8 cellular contexts compared by ENCODE assay signal in genomic region chr2:151409601-151410484, GRCh38. TPM values are rescaled to one million over a fixed set of nuclear protein-coding genes. Genes with fewer than 3 reads are reported as not detected.
DNase-seq lines count a peak whose midpoint lies in the region; ATAC-seq and TF ChIP-seq lines count a peak whose summit lies in the region.

A gene with protein sequence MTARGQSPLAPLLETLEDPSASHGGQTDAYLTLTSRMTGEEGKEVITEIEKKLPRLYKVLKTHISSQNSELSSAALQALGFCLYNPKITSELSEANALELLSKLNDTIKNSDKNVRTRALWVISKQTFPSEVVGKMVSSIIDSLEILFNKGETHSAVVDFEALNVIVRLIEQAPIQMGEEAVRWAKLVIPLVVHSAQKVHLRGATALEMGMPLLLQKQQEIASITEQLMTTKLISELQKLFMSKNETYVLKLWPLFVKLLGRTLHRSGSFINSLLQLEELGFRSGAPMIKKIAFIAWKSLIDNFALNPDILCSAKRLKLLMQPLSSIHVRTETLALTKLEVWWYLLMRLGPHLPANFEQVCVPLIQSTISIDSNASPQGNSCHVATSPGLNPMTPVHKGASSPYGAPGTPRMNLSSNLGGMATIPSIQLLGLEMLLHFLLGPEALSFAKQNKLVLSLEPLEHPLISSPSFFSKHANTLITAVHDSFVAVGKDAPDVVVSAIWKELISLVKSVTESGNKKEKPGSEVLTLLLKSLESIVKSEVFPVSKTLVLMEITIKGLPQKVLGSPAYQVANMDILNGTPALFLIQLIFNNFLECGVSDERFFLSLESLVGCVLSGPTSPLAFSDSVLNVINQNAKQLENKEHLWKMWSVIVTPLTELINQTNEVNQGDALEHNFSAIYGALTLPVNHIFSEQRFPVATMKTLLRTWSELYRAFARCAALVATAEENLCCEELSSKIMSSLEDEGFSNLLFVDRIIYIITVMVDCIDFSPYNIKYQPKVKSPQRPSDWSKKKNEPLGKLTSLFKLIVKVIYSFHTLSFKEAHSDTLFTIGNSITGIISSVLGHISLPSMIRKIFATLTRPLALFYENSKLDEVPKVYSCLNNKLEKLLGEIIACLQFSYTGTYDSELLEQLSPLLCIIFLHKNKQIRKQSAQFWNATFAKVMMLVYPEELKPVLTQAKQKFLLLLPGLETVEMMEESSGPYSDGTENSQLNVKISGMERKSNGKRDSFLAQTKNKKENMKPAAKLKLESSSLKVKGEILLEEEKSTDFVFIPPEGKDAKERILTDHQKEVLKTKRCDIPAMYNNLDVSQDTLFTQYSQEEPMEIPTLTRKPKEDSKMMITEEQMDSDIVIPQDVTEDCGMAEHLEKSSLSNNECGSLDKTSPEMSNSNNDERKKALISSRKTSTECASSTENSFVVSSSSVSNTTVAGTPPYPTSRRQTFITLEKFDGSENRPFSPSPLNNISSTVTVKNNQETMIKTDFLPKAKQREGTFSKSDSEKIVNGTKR (N-terminal part only) (plus strand): TSS chr2:151409902. CDS start chr2:151410424, 522 bp downstream.

- intact Hi-C loops in activated T-helper 1 cell treated with anti-CD3 and anti-CD28 coated beads, Interleukin-12 subunit alpha, Interleukin-12 subunit beta, Interleukin-2, Interleukin-4 antibody, amounts not matched to agents 30 ng/mL and 10 ng/mL and 1 ng/mL, durations not matched to agents 14 hours and 24 hours and 36 hours (cut with micrococcal nuclease), result loop anchor here (1.0 to 10.0 kb wide), 5 partner anchors 13 to 1823 kb away; partner anchors contain the start of genes ARL5A, MMADHC, NMI and RBM43

- H3K79me2 ChIP-seq in Karpas-422 (ENCODE audit: low read length), result peaks cover 50% of the 10 kb centered on the region
- peaks cover 37% of the 10 kb centered on the region for H3K79me2 ChIP-seq in fibroblast of lung (ENCODE audit: control insufficient read depth, insufficient read depth, low read length)

- POLR2A ChIA-PET in naive thymus-derived CD8-positive, alpha-beta T cell (lab: Charles Lee), result interaction anchor here (0.6 to 2.0 kb wide), 8 partner anchors 14 to 1824 kb away, joined by 3 to 12 read pairs (median 4); partner anchors contain the start of genes MMADHC, NMI and RBM43

- peak; percentile 93 for ATAC-seq in GM21825 (IDR thresholded peaks at IDR 0.05; ENCODE audit: unreplicated experiment)
- ATAC-seq in naive thymus-derived CD8-positive, alpha-beta T cell, result peak; percentile 89 to 90

- peak within 1 kb of the TSS; percentile 92 for H3K27ac Mint-ChIP-seq in activated T-helper 1 cell treated with anti-CD3 and anti-CD28 coated beads, Interleukin-12 subunit alpha, Interleukin-12 subunit beta, Interleukin-2, Interleukin-4 antibody, amounts not matched to agents 30 ng/mL and 10 ng/mL and 1 ng/mL, durations not matched to agents 14 hours and 24 hours and 36 hours
- H3K27ac Mint-ChIP-seq in naive thymus-derived CD8-positive, alpha-beta T cell, result peak within 1 kb of the TSS; percentile 90 to 98 (median 95)

- peaks cover 20% of the 10 kb centered on the region for H3K4me1 Mint-ChIP-seq in activated T-helper 1 cell treated with anti-CD3 and anti-CD28 coated beads, Interleukin-12 subunit alpha, Interleukin-12 subunit beta, Interleukin-2, Interleukin-4 antibody, amounts not matched to agents 30 ng/mL and 10 ng/mL and 1 ng/mL, durations not matched to agents 14 hours and 24 hours and 36 hours (ENCODE audit: low read depth)
- peaks cover 8 to 40% (median 30%) of the 10 kb centered on the region in 4 donors for H3K4me1 Mint-ChIP-seq in naive thymus-derived CD8-positive, alpha-beta T cell

- no peaks in the 10 kb centered on the region for H3K27me3 ChIP-seq in Karpas-422 (ENCODE audit: low read length)
- H3K27me3 ChIP-seq in fibroblast of lung (ENCODE audit: control insufficient read depth, insufficient read depth, low read length), result no peaks in the 10 kb centered on the region

- H3K27ac ChIP-seq in Karpas-422 (ENCODE audit: low read length) (peak within 1 kb of the TSS; percentile 52), fibroblast of lung (ENCODE audit: insufficient read depth, low read length) (peak within 1 kb of the TSS; percentile 74)

- H3K36me3 Mint-ChIP-seq in activated T-helper 1 cell treated with anti-CD3 and anti-CD28 coated beads, Interleukin-12 subunit alpha, Interleukin-12 subunit beta, Interleukin-2, Interleukin-4 antibody, amounts not matched to agents 30 ng/mL and 10 ng/mL and 1 ng/mL, durations not matched to agents 14 hours and 24 hours and 36 hours (ENCODE audit: low read depth), result peaks cover 15% of the 10 kb centered on the region
- H3K36me3 Mint-ChIP-seq in naive thymus-derived CD8-positive, alpha-beta T cell, result peaks cover 0 to 24% (median 0%) of the 10 kb centered on the region in 3 donors

- H3K4me1 ChIP-seq in Karpas-422 (ENCODE audit: low read length) (peaks cover 16% of the 10 kb centered on the region), fibroblast of lung (ENCODE audit: control insufficient read depth, extremely low read depth, insufficient read depth, low read length) (no peaks in the 10 kb centered on the region)

- H3K36me3 ChIP-seq in Karpas-422 (ENCODE audit: insufficient read depth, low read length), result peaks cover 26% of the 10 kb centered on the region; the same call in 1 of the 2 replicates
- H3K36me3 ChIP-seq in fibroblast of lung (ENCODE audit: control insufficient read depth, insufficient read depth, low read length), result peaks cover 5% of the 10 kb centered on the region

- H3K9ac ChIP-seq in Karpas-422 (ENCODE audit: low read length), result peak within 1 kb of the TSS; percentile 83
- peak within 1 kb of the TSS; percentile 79 for H3K9ac ChIP-seq in fibroblast of lung (ENCODE audit: insufficient read depth, low read length)

- H3K9me3 ChIP-seq in Karpas-422 (ENCODE audit: low read length) (no peaks in the 10 kb centered on the region), fibroblast of lung (ENCODE audit: control insufficient read depth, insufficient read depth, low read depth, low read length) (no peaks in the 10 kb centered on the region)

- peaks cover 3% of the 10 kb centered on the region for H3K27me3 Mint-ChIP-seq in activated T-helper 1 cell treated with anti-CD3 and anti-CD28 coated beads, Interleukin-12 subunit alpha, Interleukin-12 subunit beta, Interleukin-2, Interleukin-4 antibody, amounts not matched to agents 30 ng/mL and 10 ng/mL and 1 ng/mL, durations not matched to agents 14 hours and 24 hours and 36 hours (ENCODE audit: insufficient read depth)
- peaks cover 0 to 2% (median 0%) of the 10 kb centered on the region in 5 donors for H3K27me3 Mint-ChIP-seq in naive thymus-derived CD8-positive, alpha-beta T cell

- H4K20me1 ChIP-seq in Karpas-422 (ENCODE audit: insufficient read depth, low read depth, low read length) (no peaks in the 10 kb centered on the region; the same call in 1 of the 2 replicates), fibroblast of lung (ENCODE audit: control insufficient read depth, extremely low read depth, insufficient read depth, low read length) (no peaks in the 10 kb centered on the region)

- H3K4me3 Mint-ChIP-seq in activated T-helper 1 cell treated with anti-CD3 and anti-CD28 coated beads, Interleukin-12 subunit alpha, Interleukin-12 subunit beta, Interleukin-2, Interleukin-4 antibody, amounts not matched to agents 30 ng/mL and 10 ng/mL and 1 ng/mL, durations not matched to agents 14 hours and 24 hours and 36 hours, result peak within 1 kb of the TSS; percentile 95
- peak within 1 kb of the TSS; percentile 95 to 99 (median 97) for H3K4me3 Mint-ChIP-seq in naive thymus-derived CD8-positive, alpha-beta T cell

- H3K9me2 ChIP-seq in Karpas-422 (replicated peaks; ENCODE audit: insufficient read depth, low read length), result no peaks in the 10 kb centered on the region

- H3K4me2 ChIP-seq in Karpas-422 (ENCODE audit: low read depth, low read length, poor library complexity, severe bottlenecking), result peak within 1 kb of the TSS; percentile 88
- H3K4me2 ChIP-seq in fibroblast of lung (ENCODE audit: extremely low read depth, insufficient read depth, low read length), result peak within 1 kb of the TSS; percentile 83

- DNase-seq in EH (ENCODE audit: low read depth) (peak; percentile 92), Karpas-422 (peak; percentile 93), RPMI7951 (ENCODE audit: low read depth) (peak; percentile 96), fibroblast of lung (ENCODE audit: low read depth in 2 of 2) (peak; percentile 92 to 95)
- peak; percentile 68 for DNase-seq in activated T-helper 1 cell treated with anti-CD3 and anti-CD28 coated beads, Interleukin-12 subunit alpha, Interleukin-12 subunit beta, Interleukin-2, Interleukin-4 antibody, amounts not matched to agents 30 ng/mL and 10 ng/mL and 1 ng/mL, durations not matched to agents 14 hours and 24 hours and 36 hours (ENCODE audit: low spot score)
- peak; percentile 50 to 81 (median 67) for DNase-seq in naive thymus-derived CD8-positive, alpha-beta T cell
- DNase-seq in stimulated activated naive CD4-positive, alpha-beta T cell (lab: John Stamatoyannopoulos, UW), result peak; percentile 45 to 83 (median 61)

- TF ChIP-seq CTCF in fibroblast of lung (conservative IDR thresholded peaks at IDR 0.05 in 1 of 2, IDR thresholded peaks at IDR 0.05 in 1 of 2; ENCODE audit: low read depth in 1 of 2, low read length in 2 of 2), result peak; percentile 65 to 67

- H2AFZ ChIP-seq in Karpas-422 (ENCODE audit: low read length), result peak within 1 kb of the TSS; percentile 100
- H2AFZ ChIP-seq in fibroblast of lung (ENCODE audit: low read length), result peak within 1 kb of the TSS; percentile 93

- peak within 1 kb of the TSS; percentile 79 for H3K4me3 ChIP-seq in Karpas-422 (ENCODE audit: low read length)
- peak within 1 kb of the TSS; percentile 82 to 100 (median 99) for H3K4me3 ChIP-seq in fibroblast of lung (replicated peaks in 1 of 4; ENCODE audit: control extremely low read depth in 1 of 4, insufficient read depth in 1 of 4, low read depth in 3 of 4, low read length in 4 of 4)

- H3K9me3 Mint-ChIP-seq in activated T-helper 1 cell treated with anti-CD3 and anti-CD28 coated beads, Interleukin-12 subunit alpha, Interleukin-12 subunit beta, Interleukin-2, Interleukin-4 antibody, amounts not matched to agents 30 ng/mL and 10 ng/mL and 1 ng/mL, durations not matched to agents 14 hours and 24 hours and 36 hours, result no peaks in the 10 kb centered on the region
- no peaks in the 10 kb centered on the region for H3K9me3 Mint-ChIP-seq in naive thymus-derived CD8-positive, alpha-beta T cell

RNA-seq across cellular contexts. Expression of the gene that starts here (rescaled TPM):
- total RNA-seq in Karpas-422 (2014; rRNA removed; shearing (Covaris generic); ENCODE audit: low replicate concordance), result 30.5 and 40.4 TPM in 2 replicates
- 31.5 and 36.2 TPM in 2 replicates for total RNA-seq in RPMI7951 (2014; rRNA removed; shearing (Covaris generic))
- total RNA-seq in activated T-helper 1 cell treated with anti-CD3 and anti-CD28 coated beads, Interleukin-12 subunit alpha, Interleukin-12 subunit beta, Interleukin-2, Interleukin-4 antibody, amounts not matched to agents 30 ng/mL and 10 ng/mL and 1 ng/mL, durations not matched to agents 14 hours and 24 hours and 36 hours, result 82.4 and 82.7 TPM in 2 replicates
- 34.9 and 36.5 TPM in 2 replicates for total RNA-seq in fibroblast of lung
- polyA plus RNA-seq in fibroblast of lung, result 11.2 and 14.8 TPM in 2 replicates
- 8.4 and 11.7 TPM in 2 replicates for polyA plus RNA-seq in fibroblast of lung (2012)
- 6.5 and 9.2 TPM in 2 replicates for polyA minus RNA-seq in fibroblast of lung (ENCODE audit: low replicate concordance)
- total RNA-seq in naive thymus-derived CD8-positive, alpha-beta T cell, result 10 to 100 TPM; 56.0 to 69.4 TPM
- 10 to 100 TPM; 24.0 to 31.5 (median 27.4) TPM for polyA plus RNA-seq in naive thymus-derived CD8-positive, alpha-beta T cell

Comparison
In these comparisons a context has a peak if more than half of its experiments do, and no peak if none do; other contexts are left out.
1. Peak in every context shown above with its lines: DNase-seq, ATAC-seq, H3K4me3 ChIP-seq and H3K27ac ChIP-seq.